17 cellular contexts compared by ENCODE assay signal in genomic region chr5:159332800-159333563, GRCh38. TPM values are rescaled to one million over a fixed set of nuclear protein-coding genes. Genes with fewer than 3 reads are reported as not detected.
DNase-seq lines count a peak whose midpoint lies in the region; ATAC-seq and TF ChIP-seq lines count a peak whose summit lies in the region.
"Had no signal": no experiment of that assay in that cellular context is flagged by ENCODE, and none has a peak within 500 bp of the region (broad histone marks: within the 10 kb centered on the region; RNA-seq: fewer than 3 reads in every experiment).

No MANE protein-coding gene starts in this region.

- H3K4me1 ChIP-seq in DOHH2 (ENCODE audit: control insufficient read depth, low read length): peaks cover 35% of the 10 kb centered on the region
- H3K4me1 ChIP-seq: pancreas had no signal

- H3K9me3 Mint-ChIP-seq in memory B cell: peaks cover 2% of the 10 kb centered on the region
- H3K9me3 Mint-ChIP-seq: central memory CD8-positive, alpha-beta T cell had no signal

- no peaks in the 10 kb centered on the region for H3K9me3 ChIP-seq in DOHH2 (ENCODE audit: control insufficient read depth, insufficient read depth, low read length)
- H3K9me3 ChIP-seq: gastroesophageal sphincter, pancreas, thoracic aorta had no signal

- no peak for TF ChIP-seq CTCF in DOHH2 (IDR thresholded peaks at IDR 0.05; ENCODE audit: low read depth, low read length, poor library complexity, severe bottlenecking)
- no peak for TF ChIP-seq CTCF in NB4 (IDR thresholded peaks at IDR 0.05; ENCODE audit: low read depth, low read length)

- no peaks in the 10 kb centered on the region for H4K20me1 ChIP-seq in DOHH2 (ENCODE audit: control insufficient read depth, insufficient read depth, low read depth, low read length)

- H3K4me1 Mint-ChIP-seq in memory B cell: peaks cover 50% of the 10 kb centered on the region

- peaks cover 9% of the 10 kb centered on the region; the same call in 1 of the 2 replicates for H3F3A ChIP-seq in DOHH2 (ENCODE audit: control insufficient read depth, insufficient read depth)

- intact Hi-C loops in sciatic nerve (cut with DNase I): no loop called here

- peak overlapping the region; percentile 88 for H3K4me3 Mint-ChIP-seq in memory B cell

- DNase-seq in NB4 (ENCODE audit: low read depth): peak; percentile 73
- peak; percentile 43 to 69 for DNase-seq in memory B cell (ENCODE audit: low spot score in 2 of 2)
- DNase-seq in sciatic nerve (ENCODE audit: low spot score): no peak
- no peak for DNase-seq in DMS79 (lab: John Stamatoyannopoulos, UW)
- DNase-seq in kidney tubule cell (ENCODE audit: low spot score): no peak
- no peak for DNase-seq in activated CD4-positive, alpha-beta T cell treated with anti-CD3 and anti-CD28 coated beads, Interleukin-2, amount 50 U/mL, for 48 hours
- DNase-seq: activated CD4-positive, CD25-positive, alpha-beta regulatory T cell; NCI-H1048; OCI-M1; pancreas had no signal

- H3K27me3 ChIP-seq in DOHH2 (ENCODE audit: control insufficient read depth, low read length): no peaks in the 10 kb centered on the region

- peak overlapping the region; percentile 99 for H3K27ac Mint-ChIP-seq in memory B cell
- H3K27ac Mint-ChIP-seq: activated naive CD8-positive, alpha-beta T cell had no signal

- H3K27ac ChIP-seq in DOHH2 (ENCODE audit: low read depth, low read length): no peak overlapping the region
- H3K27ac ChIP-seq: gastroesophageal sphincter, pancreas, thoracic aorta had no signal

- H3K4me3 ChIP-seq in DOHH2 (ENCODE audit: low read length) (peak overlapping the region; percentile 70), NB4 (ENCODE audit: low read depth, low read length) (no peak overlapping the region)
- H3K4me3 ChIP-seq: gastroesophageal sphincter, pancreas, thoracic aorta had no signal

- no peaks in the 10 kb centered on the region for H3K79me2 ChIP-seq in DOHH2 (ENCODE audit: control insufficient read depth, low read length)

- no peaks in the 10 kb centered on the region for H3K36me3 ChIP-seq in DOHH2 (ENCODE audit: control insufficient read depth, low read length)
- H3K36me3 ChIP-seq: gastroesophageal sphincter, pancreas, thoracic aorta had no signal

- H3K36me3 Mint-ChIP-seq in memory B cell: peaks cover 5% of the 10 kb centered on the region
- H3K36me3 Mint-ChIP-seq: activated naive CD8-positive, alpha-beta T cell had no signal

- H3K4me2 ChIP-seq in DOHH2 (ENCODE audit: low read length): peak overlapping the region; percentile 74

- H3K9me2 ChIP-seq in DOHH2 (replicated peaks; ENCODE audit: control insufficient read depth, low read length): no peaks in the 10 kb centered on the region

- no peaks in the 10 kb centered on the region for H3K27me3 Mint-ChIP-seq in memory B cell
- H3K27me3 Mint-ChIP-seq: central memory CD8-positive, alpha-beta T cell had no signal

- TF ChIP-seq POLR2A in NB4 (IDR thresholded peaks at IDR 0.05; ENCODE audit: extremely low read depth, insufficient read length): no peak

- ATAC-seq in GM21381 (IDR thresholded peaks at IDR 0.05; ENCODE audit: unreplicated experiment) (peak; percentile 43), memory B cell (ENCODE audit: low read depth) (peak; percentile 72), sciatic nerve (no peak)
- ATAC-seq: gastroesophageal sphincter, pancreas had no signal

RNA-seq across cellular contexts. Expression of gene IL12B, which starts 2.7 kb away (rescaled TPM):
- not detected for total RNA-seq in sciatic nerve
- total RNA-seq: gastroesophageal sphincter, HT1080, pancreas, thoracic aorta had no signal

Comparison
In these comparisons a context has a peak if more than half of its experiments do, and no peak if none do; other contexts are left out.
1. DNase-seq: peak in NB4 (single experiment) and memory B cell (2 of 2); none in sciatic nerve (single experiment), DMS79 (single experiment), kidney tubule cell (single experiment) and activated CD4-positive, alpha-beta T cell treated with anti-CD3 and anti-CD28 coated beads, Interleukin-2, amount 50 U/mL, for 48 hours (0 of 2).